In genomic region chr17:83122834-83123233, GRCh38 we compare ENCODE assay signal across 24 cellular contexts. TPM values are rescaled to one million over a fixed set of nuclear protein-coding genes. Genes with fewer than 3 reads are reported as not detected.
A peak's percentile ranks its signal among the peaks of the same experiment; 100 is the strongest.
DNase-seq lines count a peak whose midpoint lies in the region; ATAC-seq, FAIRE-seq and TF ChIP-seq lines count a peak whose summit lies in the region.
"Had no signal": no experiment of that assay in that cellular context is flagged by ENCODE, and none has a peak within 500 bp of the region (broad histone marks: within the 10 kb centered on the region; RNA-seq: fewer than 3 reads in every experiment).

No MANE protein-coding gene starts in this region.

- H3K27me3 Mint-ChIP-seq in activated CD8-positive, alpha-beta memory T cell treated with anti-CD3 and anti-CD28 coated beads, Interleukin-2, amount 10 ng/mL, durations not matched to agents 7 days and 5 days = peaks cover 50% of the 10 kb centered on the region
- H3K27me3 Mint-ChIP-seq in T-helper 17 cell = peaks cover 57% of the 10 kb centered on the region

- DNase-seq in activated CD8-positive, alpha-beta memory T cell treated with anti-CD3 and anti-CD28 coated beads, Interleukin-2, amount 50 U/mL, for 48 hours = peak; percentile 41
- no peak for DNase-seq in activated CD8-positive, alpha-beta memory T cell treated with anti-CD3 and anti-CD28 coated beads, Interleukin-2, amount 10 ng/mL, durations not matched to agents 7 days and 5 days
- DNase-seq in T-helper 17 cell = no peak
- DNase-seq in lower lobe of right lung = peak; percentile 33
- DNase-seq in stimulated activated effector memory CD8-positive, alpha-beta T cell treated with anti-CD3 and anti-CD28 coated beads, Interleukin-12 subunit alpha, Interleukin-12 subunit beta, amount 100 ng/mL, for 72 hours (ENCODE audit: low spot score in 2 of 2) = no peak
- DNase-seq in GM19239 (ENCODE audit: insufficient read length, low spot score) = no peak
- no peak for DNase-seq in islet precursor cell
- DNase-seq: 8988T; activated CD4-positive, alpha-beta T cell treated with anti-CD3 and anti-CD28 coated beads for 48 hours; activated CD8-positive, alpha-beta memory T cell treated with anti-CD3 and anti-CD28 coated beads, Interleukin-2, amount 50 U/mL, for 4 hours; activated naive CD4-positive, alpha-beta T cell; amniotic stem cell; effector CD8-positive, alpha-beta T cell; GF-D8; IMR-90; NCI-H1930; NCI-H446 treated with DMSO at 0.1 percent for 48 hours; stimulated activated CD4-positive, alpha-beta T cell treated with anti-CD3 and anti-CD28 coated beads, Interleukin-4, amount 100 ng/mL, for 24 hours had no signal

- peaks cover 58% of the 10 kb centered on the region for H3K4me1 Mint-ChIP-seq in activated CD8-positive, alpha-beta memory T cell treated with anti-CD3 and anti-CD28 coated beads, Interleukin-2, amount 10 ng/mL, durations not matched to agents 7 days and 5 days
- peaks cover 30% of the 10 kb centered on the region for H3K4me1 Mint-ChIP-seq in T-helper 17 cell
- peaks cover 64% of the 10 kb centered on the region for H3K4me1 Mint-ChIP-seq in stimulated activated effector memory CD8-positive, alpha-beta T cell treated with anti-CD3 and anti-CD28 coated beads, Interleukin-12 subunit alpha, Interleukin-12 subunit beta, amount 100 ng/mL, for 72 hours

- peaks cover 24% of the 10 kb centered on the region for H3K4me1 ChIP-seq in lower lobe of right lung
- H3K4me1 ChIP-seq: parathyroid adenoma had no signal

- CTCF ChIA-PET in activated CD8-positive, alpha-beta memory T cell treated with anti-CD3 and anti-CD28 coated beads, Interleukin-2, amount 10 ng/mL, durations not matched to agents 7 days and 5 days (lab: Charles Lee) = interaction anchor here (1.4 kb wide), 1 partner anchor 14 kb away, joined by 3 read pairs; no protein-coding TSS in a partner anchor

- no peak overlapping the region for H3K4me3 ChIP-seq in lower lobe of right lung
- H3K4me3 ChIP-seq: smooth muscle cell had no signal

- no peak for TF ChIP-seq CTCF in lower lobe of right lung (IDR thresholded peaks at IDR 0.05)

- FAIRE-seq in GM19239 (lab: Jason Lieb, UNC) = no peak
- FAIRE-seq: GM12891, H54 had no signal

- no peaks in the 10 kb centered on the region for H3K9me3 ChIP-seq in T-helper 17 cell (ENCODE audit: control insufficient read depth, low read length, poor library complexity, severe bottlenecking)
- no peaks in the 10 kb centered on the region for H3K9me3 ChIP-seq in lower lobe of right lung

- intact Hi-C loops in lower lobe of right lung (cut with DNase I) = no loop called here

- H3K4me3 Mint-ChIP-seq in activated CD8-positive, alpha-beta memory T cell treated with anti-CD3 and anti-CD28 coated beads, Interleukin-2, amount 10 ng/mL, durations not matched to agents 7 days and 5 days = no peak overlapping the region
- H3K4me3 Mint-ChIP-seq in T-helper 17 cell = no peak overlapping the region
- no peak overlapping the region for H3K4me3 Mint-ChIP-seq in stimulated activated effector memory CD8-positive, alpha-beta T cell treated with anti-CD3 and anti-CD28 coated beads, Interleukin-12 subunit alpha, Interleukin-12 subunit beta, amount 100 ng/mL, for 72 hours
- H3K4me3 Mint-ChIP-seq: central memory CD8-positive, alpha-beta T cell had no signal

- H3K27ac ChIP-seq in lower lobe of right lung = no peak overlapping the region
- H3K27ac ChIP-seq: parathyroid adenoma had no signal

- no peak overlapping the region for H3K27ac Mint-ChIP-seq in activated CD8-positive, alpha-beta memory T cell treated with anti-CD3 and anti-CD28 coated beads, Interleukin-2, amount 10 ng/mL, durations not matched to agents 7 days and 5 days
- H3K27ac Mint-ChIP-seq in T-helper 17 cell = peak overlapping the region; percentile 41
- peak overlapping the region; percentile 34 for H3K27ac Mint-ChIP-seq in stimulated activated effector memory CD8-positive, alpha-beta T cell treated with anti-CD3 and anti-CD28 coated beads, Interleukin-12 subunit alpha, Interleukin-12 subunit beta, amount 100 ng/mL, for 72 hours

- H3K36me3 Mint-ChIP-seq in activated CD8-positive, alpha-beta memory T cell treated with anti-CD3 and anti-CD28 coated beads, Interleukin-2, amount 10 ng/mL, durations not matched to agents 7 days and 5 days = peaks cover 6% of the 10 kb centered on the region
- H3K36me3 Mint-ChIP-seq in T-helper 17 cell (ENCODE audit: low read depth) = peaks cover 3% of the 10 kb centered on the region
- peaks cover 15% of the 10 kb centered on the region for H3K36me3 Mint-ChIP-seq in stimulated activated effector memory CD8-positive, alpha-beta T cell treated with anti-CD3 and anti-CD28 coated beads, Interleukin-12 subunit alpha, Interleukin-12 subunit beta, amount 100 ng/mL, for 72 hours

- H3K27me3 ChIP-seq in lower lobe of right lung (ENCODE audit: low read depth) = no peaks in the 10 kb centered on the region

- no peaks in the 10 kb centered on the region for H3K36me3 ChIP-seq in lower lobe of right lung

- H3K9me3 Mint-ChIP-seq in activated CD8-positive, alpha-beta memory T cell treated with anti-CD3 and anti-CD28 coated beads, Interleukin-2, amount 10 ng/mL, durations not matched to agents 7 days and 5 days (ENCODE audit: low read depth) = no peaks in the 10 kb centered on the region
- no peaks in the 10 kb centered on the region for H3K9me3 Mint-ChIP-seq in stimulated activated effector memory CD8-positive, alpha-beta T cell treated with anti-CD3 and anti-CD28 coated beads, Interleukin-12 subunit alpha, Interleukin-12 subunit beta, amount 100 ng/mL, for 72 hours
- H3K9me3 Mint-ChIP-seq: central memory CD8-positive, alpha-beta T cell had no signal

- ATAC-seq in activated CD8-positive, alpha-beta memory T cell treated with anti-CD3 and anti-CD28 coated beads, Interleukin-2, amount 10 ng/mL, durations not matched to agents 7 days and 5 days = no peak
- ATAC-seq in T-helper 17 cell (no peak), lower lobe of right lung (no peak), HG03460 (IDR thresholded peaks at IDR 0.05; ENCODE audit: unreplicated experiment) (no peak)
- ATAC-seq in stimulated activated effector memory CD8-positive, alpha-beta T cell treated with anti-CD3 and anti-CD28 coated beads, Interleukin-12 subunit alpha, Interleukin-12 subunit beta, amount 100 ng/mL, for 72 hours = no peak

RNA-seq across cellular contexts. Expression of gene METRNL, which starts 43.4 kb away (rescaled TPM):
- total RNA-seq in activated CD8-positive, alpha-beta memory T cell treated with anti-CD3 and anti-CD28 coated beads, Interleukin-2, amount 10 ng/mL, durations not matched to agents 7 days and 5 days = 10 to 100 TPM; 42.9 to 49.9 TPM
- total RNA-seq in T-helper 17 cell (10 to 100 TPM; 24.0 to 26.2 TPM), lower lobe of right lung (59.8 TPM)

Comparison
In these comparisons a context has a peak if more than half of its experiments do, and no peak if none do; other contexts are left out.
1. DNase-seq: peak in activated CD8-positive, alpha-beta memory T cell treated with anti-CD3 and anti-CD28 coated beads, Interleukin-2, amount 50 U/mL, for 48 hours (single experiment) and lower lobe of right lung (single experiment); none in activated CD8-positive, alpha-beta memory T cell treated with anti-CD3 and anti-CD28 coated beads, Interleukin-2, amount 10 ng/mL, durations not matched to agents 7 days and 5 days (single experiment), T-helper 17 cell (0 of 3), stimulated activated effector memory CD8-positive, alpha-beta T cell treated with anti-CD3 and anti-CD28 coated beads, Interleukin-12 subunit alpha, Interleukin-12 subunit beta, amount 100 ng/mL, for 72 hours (0 of 2), GM19239 (single experiment) and islet precursor cell (single experiment).